In the genomic region with DNA sequence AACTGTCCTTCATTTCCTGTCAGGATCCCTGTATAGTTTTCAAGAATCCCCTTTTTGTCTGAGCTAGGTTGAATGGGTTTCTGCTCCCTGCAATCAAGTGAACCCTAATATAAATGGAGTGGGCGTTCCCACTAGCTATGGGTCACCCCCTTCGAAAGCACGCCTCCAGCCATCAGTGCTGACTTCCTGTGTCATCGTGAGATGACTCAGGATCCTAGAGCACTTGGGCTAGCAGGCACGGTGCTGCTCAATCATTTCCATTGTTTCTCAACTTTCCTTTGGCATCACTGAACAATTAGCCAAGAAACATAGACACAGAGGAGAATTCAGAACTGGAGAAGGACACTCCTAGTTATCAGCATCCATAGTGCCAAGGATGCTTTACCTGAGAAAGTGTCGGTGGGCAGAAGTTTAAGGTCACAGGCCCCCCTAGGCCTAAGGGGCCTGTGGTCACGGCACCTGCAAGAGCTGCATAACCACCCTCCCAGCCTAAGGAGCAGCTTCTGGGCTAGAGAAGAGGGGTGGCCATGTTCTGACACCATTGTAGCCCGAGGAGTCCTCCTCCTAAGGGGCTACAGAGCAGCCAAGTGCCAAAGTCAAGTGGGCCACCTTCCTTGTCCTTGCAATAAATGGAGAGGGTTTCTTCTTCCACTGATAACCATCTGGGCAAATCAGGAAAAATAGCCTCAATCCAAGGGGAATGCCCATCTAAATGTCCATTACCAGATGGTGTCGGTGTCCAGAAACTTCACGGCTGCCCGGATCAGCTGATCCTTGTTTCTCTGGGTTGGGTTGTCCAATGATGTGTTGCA, we compare ENCODE assay signal across 10 cellular contexts. TPM values are rescaled to one million over a fixed set of nuclear protein-coding genes. Genes with fewer than 3 reads are reported as not detected.
DNase-seq lines count a peak whose midpoint lies in the region; ATAC-seq, FAIRE-seq and TF ChIP-seq lines count a peak whose summit lies in the region.
"Had no signal": no experiment of that assay in that cellular context is flagged by ENCODE, and none has a peak within 500 bp of the region (broad histone marks: within the 10 kb centered on the region; RNA-seq: fewer than 3 reads in every experiment).

No MANE protein-coding gene starts in this region.

- no peaks in the 10 kb centered on the region for H3K27me3 Mint-ChIP-seq in activated naive CD4-positive, alpha-beta T cell treated with anti-CD3 and anti-CD28 coated beads, Interleukin-2, amount 10 ng/mL, durations not matched to agents 7 days and 5 days

- H3K9me3 ChIP-seq in WERI-Rb-1 (ENCODE audit: severe bottlenecking) (no peaks in the 10 kb centered on the region), ovary (no peaks in the 10 kb centered on the region)

- TF ChIP-seq POLR2A in ovary (IDR thresholded peaks at IDR 0.05), result no peak

- H3K36me3 ChIP-seq in WERI-Rb-1 (peaks cover 10% of the 10 kb centered on the region), ovary (no peaks in the 10 kb centered on the region)

- H3K4me1 Mint-ChIP-seq in activated naive CD4-positive, alpha-beta T cell treated with anti-CD3 and anti-CD28 coated beads, Interleukin-2, amount 10 ng/mL, durations not matched to agents 7 days and 5 days, result peaks cover 11% of the 10 kb centered on the region

- 87 to 94% (median 91%) methylated on average over 11 of the region's 11 CpGs for WGBS in ovary, 3 donors

- no peaks in the 10 kb centered on the region for H3K27me3 ChIP-seq in WERI-Rb-1 (ENCODE audit: insufficient read depth, low read depth, severe bottlenecking)
- no peaks in the 10 kb centered on the region for H3K27me3 ChIP-seq in ovary

- H3K9me3 Mint-ChIP-seq in activated naive CD4-positive, alpha-beta T cell treated with anti-CD3 and anti-CD28 coated beads, Interleukin-2, amount 10 ng/mL, durations not matched to agents 7 days and 5 days, result no peaks in the 10 kb centered on the region

- TF ChIP-seq EP300 in ovary (IDR thresholded peaks at IDR 0.05), result no peak

- no peaks in the 10 kb centered on the region for H3K4me1 ChIP-seq in ovary (ENCODE audit: insufficient read depth)

- peaks cover 10% of the 10 kb centered on the region for H3K36me3 Mint-ChIP-seq in activated naive CD4-positive, alpha-beta T cell treated with anti-CD3 and anti-CD28 coated beads, Interleukin-2, amount 10 ng/mL, durations not matched to agents 7 days and 5 days

- H3K27ac Mint-ChIP-seq in activated naive CD4-positive, alpha-beta T cell treated with anti-CD3 and anti-CD28 coated beads, Interleukin-2, amount 10 ng/mL, durations not matched to agents 7 days and 5 days, result peak overlapping the region; percentile 0

- H3K27ac ChIP-seq in WERI-Rb-1 (no peak overlapping the region), ovary (no peak overlapping the region)
- H3K27ac ChIP-seq: parathyroid adenoma had no signal

- no peak overlapping the region for H3K4me3 ChIP-seq in WERI-Rb-1 (ENCODE audit: low read depth, low read length)
- no peak overlapping the region for H3K4me3 ChIP-seq in ovary

- TF ChIP-seq CTCF in WERI-Rb-1 (IDR thresholded peaks at IDR 0.05; ENCODE audit: low read depth, low read length), result no peak
- no peak for TF ChIP-seq CTCF in ovary (IDR thresholded peaks at IDR 0.05)

- peak; percentile 76 for ATAC-seq in HG02588 (IDR thresholded peaks at IDR 0.05; ENCODE audit: unreplicated experiment)

- peak; percentile 61 for DNase-seq in GM18507 (ENCODE audit: extremely low spot score, insufficient read length, low read depth)
- no peak for DNase-seq in activated naive CD4-positive, alpha-beta T cell treated with anti-CD3 and anti-CD28 coated beads, Interleukin-2, amount 10 ng/mL, durations not matched to agents 7 days and 5 days
- peak; percentile 58 for DNase-seq in posterior vena cava (ENCODE audit: low spot score)
- DNase-seq in WERI-Rb-1, result no peak
- DNase-seq in AG08396 (ENCODE audit: low spot score), result no peak
- DNase-seq in NOMO-1 treated with DMSO at 0.1 percent for 48 hours (lab: John Stamatoyannopoulos, UW; ENCODE audit: unreplicated experiment), result no peak
- no peak for DNase-seq in ovary
- DNase-seq: effector CD8-positive, alpha-beta T cell had no signal

- H3K4me3 Mint-ChIP-seq in activated naive CD4-positive, alpha-beta T cell treated with anti-CD3 and anti-CD28 coated beads, Interleukin-2, amount 10 ng/mL, durations not matched to agents 7 days and 5 days, result no peak overlapping the region

- FAIRE-seq in GM18507 (lab: Jason Lieb, UNC), result peak; percentile 95

- intact Hi-C loops in posterior vena cava (cut with DNase I), result no loop called here
- intact Hi-C loops in ovary (cut with DNase I), result loop anchor here in 1 of 4 donors (10.0 kb wide), 1 partner anchor 141 kb away; no protein-coding TSS in a partner anchor

- CTCF ChIA-PET in activated naive CD4-positive, alpha-beta T cell treated with anti-CD3 and anti-CD28 coated beads, Interleukin-2, amount 10 ng/mL, durations not matched to agents 7 days and 5 days (lab: Charles Lee), result interaction anchor here (0.9 to 1.6 kb wide), 2 partner anchors 31 to 135 kb away, joined by 3 to 6 read pairs; no protein-coding TSS in a partner anchor

RNA-seq across cellular contexts. Expression of gene ATPAF2, which starts 13.2 kb away (rescaled TPM):
- total RNA-seq in posterior vena cava (10 to 100 TPM; 12.1 to 18.3 TPM), ovary (10 to 100 TPM in 5 of 7 donors, 1 to 10 TPM in 2; 5.5 to 18.6 (median 15.5) TPM)
- polyA plus RNA-seq in ovary, result 10 to 100 TPM; 11.7 to 34.5 TPM

RNA-seq across cellular contexts. Expression of gene GID4, which starts 13.4 kb away (rescaled TPM):
- total RNA-seq in posterior vena cava (10 to 100 TPM; 12.6 to 21.4 TPM), ovary (10 to 100 TPM in 4 of 7 donors, 1 to 10 TPM in 3; 6.0 to 13.2 (median 11.2) TPM)
- polyA plus RNA-seq in ovary, result 10 to 100 TPM in 1 of 2 donors, 1 to 10 TPM in 1; 8.2 to 14.4 TPM

RNA-seq across cellular contexts. Expression of gene DRC3, which starts 53.1 kb away (rescaled TPM):
- 1 to 10 TPM; 1.1 to 2.4 TPM for total RNA-seq in posterior vena cava
- total RNA-seq in ovary, result 10 to 100 TPM in 1 of 7 donors, 1 to 10 TPM in 6; 3.6 to 35.3 (median 6.0) TPM
- 1 to 10 TPM; 4.6 to 8.5 TPM for polyA plus RNA-seq in ovary

RNA-seq across cellular contexts. Expression of gene TOM1L2, which starts 53.6 kb away (rescaled TPM):
- total RNA-seq in posterior vena cava (10 to 100 TPM; 55.2 to 60.8 TPM), ovary (10 to 100 TPM; 25.6 to 62.5 (median 50.4) TPM)
- polyA plus RNA-seq in ovary, result 10 to 100 TPM; 33.4 to 39.7 TPM

Comparison
In these comparisons a context has a peak if more than half of its experiments do, and no peak if none do; other contexts are left out.
1. DNase-seq: peak in GM18507 (single experiment) and posterior vena cava (single experiment); none in activated naive CD4-positive, alpha-beta T cell treated with anti-CD3 and anti-CD28 coated beads, Interleukin-2, amount 10 ng/mL, durations not matched to agents 7 days and 5 days (single experiment), WERI-Rb-1 (single experiment), AG08396 (single experiment), NOMO-1 treated with DMSO at 0.1 percent for 48 hours (single experiment) and ovary (0 of 5).